In genomic region chr10:51638737-51639136, GRCh38 we compare ENCODE assay signal across 18 cellular contexts.
"Had no signal": no experiment of that assay in that cellular context is flagged by ENCODE, and none has a peak within 500 bp of the region (broad histone marks: within the 10 kb centered on the region; RNA-seq: fewer than 3 reads in every experiment).

No MANE protein-coding gene starts in this region.

- H3K4me3 ChIP-seq: ascending aorta, breast epithelium, hepatocyte, upper lobe of right lung had no signal

- H3K4me1 Mint-ChIP-seq: activated naive CD8-positive, alpha-beta T cell treated with anti-CD3 and anti-CD28 coated beads, Interleukin-2, amount 50 U/mL, for 24 hours; naive thymus-derived CD8-positive, alpha-beta T cell had no signal

- ATAC-seq: activated naive CD8-positive, alpha-beta T cell treated with anti-CD3 and anti-CD28 coated beads, Interleukin-2, amount 50 U/mL, for 24 hours; effector memory CD8-positive, alpha-beta T cell; left lobe of liver; naive thymus-derived CD8-positive, alpha-beta T cell; upper lobe of right lung had no signal

- H3K4me3 Mint-ChIP-seq: activated naive CD8-positive, alpha-beta T cell treated with anti-CD3 and anti-CD28 coated beads, Interleukin-2, amount 50 U/mL, for 24 hours; effector memory CD8-positive, alpha-beta T cell; naive thymus-derived CD8-positive, alpha-beta T cell; stimulated activated naive CD8-positive, alpha-beta T cell treated with anti-CD3 and anti-CD28 coated beads, Interleukin-15, Interleukin-2, amounts not matched to agents 100 ng/mL and 50 ng/mL, for 24 hours had no signal

- H2AFZ ChIP-seq: hepatocyte had no signal

- H3K4me2 ChIP-seq: hepatocyte had no signal

- H3K27me3 ChIP-seq: ascending aorta, breast epithelium, hepatocyte, neutrophil, upper lobe of right lung had no signal

- H3K79me2 ChIP-seq: hepatocyte had no signal

- H3K36me3 ChIP-seq: ascending aorta, breast epithelium, neutrophil, upper lobe of right lung had no signal

- DNase-seq: activated CD4-positive, CD25-positive, alpha-beta regulatory T cell treated with anti-CD3 and anti-CD28 coated beads, Interleukin-2, amount 50 U/mL, for 72 hours; activated naive CD4-positive, alpha-beta T cell treated with Interleukin-2 at 50 U/mL for 16 hours; activated naive CD8-positive, alpha-beta T cell treated with anti-CD3 and anti-CD28 coated beads, Interleukin-2, amount 50 U/mL, for 24 hours; activated T-cell treated with anti-CD3 and anti-CD28 coated beads for 4 hours; dermis blood vessel endothelial cell; effector memory CD8-positive, alpha-beta T cell; islet precursor cell; naive thymus-derived CD8-positive, alpha-beta T cell; retina; stimulated activated CD4-positive, alpha-beta T cell treated with anti-CD3 and anti-CD28 coated beads, Interleukin-15, amount 100 ng/mL, for 24 hours; T1000; upper lobe of right lung had no signal

- H3K4me1 ChIP-seq: breast epithelium, upper lobe of right lung had no signal

- H3K9me3 Mint-ChIP-seq: activated naive CD8-positive, alpha-beta T cell treated with anti-CD3 and anti-CD28 coated beads, Interleukin-2, amount 50 U/mL, for 24 hours; effector memory CD8-positive, alpha-beta T cell; stimulated activated naive CD8-positive, alpha-beta T cell treated with anti-CD3 and anti-CD28 coated beads, Interleukin-15, Interleukin-2, amounts not matched to agents 100 ng/mL and 50 ng/mL, for 24 hours had no signal

- H3K27ac ChIP-seq: breast epithelium, hepatocyte, neutrophil, upper lobe of right lung had no signal

- H3K36me3 Mint-ChIP-seq: naive thymus-derived CD8-positive, alpha-beta T cell had no signal

- H3K9me3 ChIP-seq: ascending aorta, breast epithelium, neutrophil, upper lobe of right lung had no signal

- H3K27ac Mint-ChIP-seq: activated naive CD8-positive, alpha-beta T cell treated with anti-CD3 and anti-CD28 coated beads, Interleukin-2, amount 50 U/mL, for 24 hours; effector memory CD8-positive, alpha-beta T cell; naive thymus-derived CD8-positive, alpha-beta T cell; stimulated activated naive CD8-positive, alpha-beta T cell treated with anti-CD3 and anti-CD28 coated beads, Interleukin-15, Interleukin-2, amounts not matched to agents 100 ng/mL and 50 ng/mL, for 24 hours had no signal
